In genomic region chr12:13602217-13602616, GRCh38 we compare ENCODE assay signal across 16 cellular contexts.
DNase-seq lines count a peak whose midpoint lies in the region; ATAC-seq, FAIRE-seq and TF ChIP-seq lines count a peak whose summit lies in the region.
"Had no signal": no experiment of that assay in that cellular context is flagged by ENCODE, and none has a peak within 500 bp of the region (broad histone marks: within the 10 kb centered on the region; RNA-seq: fewer than 3 reads in every experiment).

No MANE protein-coding gene starts in this region.

- no peak for DNase-seq in right lobe of liver
- DNase-seq in HepG2 (ENCODE audit: low spot score) = no peak
- DNase-seq in cerebellar cortex (ENCODE audit: low spot score) = peak; percentile 70
- DNase-seq in left ventricle myocardium superior = no peak
- no peak for DNase-seq in GM12891 (ENCODE audit: insufficient read length, low spot score)
- DNase-seq in NOMO-1 treated with dmso at 0.1 percent for 144 hours (lab: John Stamatoyannopoulos, UW; ENCODE audit: unreplicated experiment) = no peak
- no peak for DNase-seq in GM23338 (ENCODE audit: low spot score)
- DNase-seq: ACHN, DND-41, H7, KG1, NCI-H1417, NCI-H1930, RPMI8226 had no signal

- FAIRE-seq in HepG2 (lab: Jason Lieb, UNC) (no peak), GM12891 (lab: Jason Lieb, UNC) (no peak)
- FAIRE-seq: G401.6 had no signal

- ATAC-seq in right lobe of liver = peak; percentile 35 to 57 (median 48)
- no peak for ATAC-seq in HepG2
- peak; percentile 73 for ATAC-seq in left ventricle myocardium superior
- no peak for ATAC-seq in GM23338

- intact Hi-C loops in right lobe of liver (cut with DNase I) = no loop called here
- intact Hi-C loops in HepG2 (cut with micrococcal nuclease; ENCODE audit: unreplicated experiment) = no loop called here
- intact Hi-C loops in left ventricle myocardium superior (cut with micrococcal nuclease) = no loop called here

- no peak overlapping the region for H3K9ac ChIP-seq in HepG2 (ENCODE audit: insufficient read depth, low read depth, low read length)

- in situ Hi-C loops in HepG2 (cut with HindIII; ENCODE audit: extremely low pct_ligation_motif_present, low pct_unique_long_range_greater_than_20kb) = no loop called here

- H3K4me2 ChIP-seq in HepG2 (ENCODE audit: low read depth, low read length) (no peak overlapping the region), GM23338 (no peak overlapping the region)

- peaks cover 7% of the 10 kb centered on the region; the same call in 1 of the 2 replicates for H3K9me2 ChIP-seq in GM23338 (ENCODE audit: insufficient read depth)

- H3K4me3 Mint-ChIP-seq in GM23338 = no peak overlapping the region

- peaks cover 4% of the 10 kb centered on the region for H3K27me3 Mint-ChIP-seq in GM23338 (ENCODE audit: insufficient read depth, low read depth, poor library complexity)

- H3K27ac ChIP-seq in right lobe of liver (no peak overlapping the region), HepG2 (ENCODE audit: extremely low read length, insufficient read depth, low read length) (no peak overlapping the region), GM23338 (ENCODE audit: low read depth) (no peak overlapping the region)
- H3K27ac ChIP-seq: C4-2B had no signal

- TF ChIP-seq EP300 in HepG2 (IDR thresholded peaks at IDR 0.05; ENCODE audit: low read depth in 2 of 2, low read length in 2 of 2) (no peak), HepG2 (CRISPR knock-in tag; IDR thresholded peaks at IDR 0.05; ENCODE audit: borderline replicate concordance) (no peak)

- no peak overlapping the region for H2AFZ ChIP-seq in HepG2 (ENCODE audit: low read length)
- no peak overlapping the region for H2AFZ ChIP-seq in GM23338

- no peak for TF ChIP-seq CTCF in right lobe of liver (IDR thresholded peaks at IDR 0.05)
- no peak for TF ChIP-seq CTCF in HepG2 (CRISPR knock-in tag; IDR thresholded peaks at IDR 0.05)
- TF ChIP-seq CTCF in GM23338 (conservative IDR thresholded peaks at IDR 0.05; ENCODE audit: low read depth in 2 of 2) = no peak

- BruUV-seq in HepG2 (replicated peaks; lab: Mats Ljungman, UMichigan) = no TSS peak

- CTCF ChIA-PET in HepG2 (lab: Yijun Ruan, JAX; ENCODE audit: low intra/inter-chr PET ratio, low total read pairs) = no interaction called here

- H3K79me2 ChIP-seq in HepG2 (ENCODE audit: insufficient read depth, low read length) = no peaks in the 10 kb centered on the region
- H3K79me2 ChIP-seq in GM23338 (replicated peaks; ENCODE audit: insufficient read depth) = no peaks in the 10 kb centered on the region

- TF ChIP-seq RAD21 in HepG2 (CRISPR knock-in tag; IDR thresholded peaks at IDR 0.05) = no peak

- no peaks in the 10 kb centered on the region for H3K4me1 ChIP-seq in right lobe of liver
- no peaks in the 10 kb centered on the region for H3K4me1 ChIP-seq in HepG2 (ENCODE audit: insufficient read depth, low read length)
- no peaks in the 10 kb centered on the region for H3K4me1 ChIP-seq in GM23338 (ENCODE audit: insufficient read depth)

- H4K20me1 ChIP-seq in HepG2 (ENCODE audit: insufficient read depth, low read length) (no peaks in the 10 kb centered on the region), GM23338 (replicated peaks; ENCODE audit: insufficient read depth) (no peaks in the 10 kb centered on the region)

- H3K36me3 ChIP-seq in right lobe of liver = no peaks in the 10 kb centered on the region
- no peaks in the 10 kb centered on the region for H3K36me3 ChIP-seq in HepG2 (replicated peaks in 1 of 2; ENCODE audit: control insufficient read depth in 1 of 2, insufficient read depth in 2 of 2, low read length in 2 of 2)
- no peaks in the 10 kb centered on the region for H3K36me3 ChIP-seq in GM23338 (ENCODE audit: insufficient read depth)

- peaks cover 6% of the 10 kb centered on the region for H3K4me1 Mint-ChIP-seq in GM23338

- H3K27ac Mint-ChIP-seq in GM23338 = no peak overlapping the region

- POLR2A ChIA-PET in HepG2 (lab: Yijun Ruan, JAX) = no interaction called here

- H3K27me3 ChIP-seq in right lobe of liver = no peaks in the 10 kb centered on the region
- no peaks in the 10 kb centered on the region for H3K27me3 ChIP-seq in HepG2 (ENCODE audit: control insufficient read depth in 1 of 2, insufficient read depth in 2 of 2, low read length in 2 of 2)
- no peaks in the 10 kb centered on the region for H3K27me3 ChIP-seq in GM23338 (ENCODE audit: insufficient read depth)

- TF ChIP-seq POLR2A in right lobe of liver (IDR thresholded peaks at IDR 0.05) = no peak
- TF ChIP-seq POLR2A in HepG2 (IDR thresholded peaks at IDR 0.05; ENCODE audit: insufficient read depth in 1 of 2, low read depth in 2 of 2, low read length in 2 of 2) = no peak
- TF ChIP-seq POLR2A in GM12891 (IDR thresholded peaks at IDR 0.05; ENCODE audit: low read depth, low read length) = no peak

- 15% methylated on average over 2 of the region's 2 CpGs for WGBS in right lobe of liver (ENCODE audit: insufficient coverage, low coverage, low lambda C conversion rate, missing lambda C conversion rate)
- 0% methylated on average over 2 of the region's 2 CpGs for WGBS in HepG2 (ENCODE audit: low lambda C conversion rate)

- no peaks in the 10 kb centered on the region; the same call in 2 of the 3 replicates for H3K36me3 Mint-ChIP-seq in GM23338 (ENCODE audit: low read depth)

- H3K9me3 ChIP-seq in right lobe of liver = no peaks in the 10 kb centered on the region
- H3K9me3 ChIP-seq in HepG2 (ENCODE audit: low read length) = peaks cover 8% of the 10 kb centered on the region

- H3K4me3 ChIP-seq in right lobe of liver = no peak overlapping the region
- H3K4me3 ChIP-seq in HepG2 (replicated peaks in 1 of 3; ENCODE audit: insufficient read depth in 1 of 3, low read depth in 2 of 3, low read length in 3 of 3) = no peak overlapping the region
- H3K4me3 ChIP-seq in GM23338 = no peak overlapping the region

- H3K9me3 Mint-ChIP-seq in GM23338 = no peaks in the 10 kb centered on the region

- H3F3A ChIP-seq in GM23338 (replicated peaks; ENCODE audit: low read depth) = no peaks in the 10 kb centered on the region

TF ChIP-seq in HepG2, 621 proteins besides CTCF, POLR2A, EP300 and RAD21 (continues in another document):
- TF ChIP-seq MTA3 (CRISPR knock-in tag; IDR thresholded peaks at IDR 0.05) = no peak
- TF ChIP-seq KLF13 (CRISPR knock-in tag; IDR thresholded peaks at IDR 0.05) = no peak
- TF ChIP-seq ZNF432 (CRISPR knock-in tag; IDR thresholded peaks at IDR 0.05; ENCODE audit: borderline replicate concordance) = no peak
- no peak for TF ChIP-seq CENPX (CRISPR knock-in tag; IDR thresholded peaks at IDR 0.05)
- no peak for TF ChIP-seq KLF12 (CRISPR knock-in tag; IDR thresholded peaks at IDR 0.05; ENCODE audit: borderline replicate concordance)
- no peak for TF ChIP-seq JDP2 (CRISPR knock-in tag; IDR thresholded peaks at IDR 0.05; ENCODE audit: borderline replicate concordance)
- TF ChIP-seq TIGD3 (CRISPR knock-in tag; IDR thresholded peaks at IDR 0.05; ENCODE audit: borderline replicate concordance) = no peak

TF ChIP-seq in GM12891, 5 proteins besides CTCF, POLR2A, EP300 and RAD21:
- no peak for TF ChIP-seq POLR2AphosphoS5 (IDR thresholded peaks at IDR 0.05; ENCODE audit: low read depth, low read length)
- no peak for TF ChIP-seq POU2F2 (IDR thresholded peaks at IDR 0.05; ENCODE audit: low read depth, low read length)
- no peak for TF ChIP-seq TAF1 (IDR thresholded peaks at IDR 0.05; ENCODE audit: low read depth, low read length)
- TF ChIP-seq SPI1 (IDR thresholded peaks at IDR 0.05; ENCODE audit: low read depth, low read length) = no peak
TF ChIP-seq in GM12891: peak in this region for 0.

TF ChIP-seq in GM23338, 12 proteins besides CTCF, POLR2A, EP300 and RAD21:
- TF ChIP-seq EZH2phosphoT487 (IDR thresholded peaks at IDR 0.05; ENCODE audit: unreplicated experiment) = no peak
- no peak for TF ChIP-seq NANOG (IDR thresholded peaks at IDR 0.05; ENCODE audit: borderline replicate concordance)
- TF ChIP-seq ZNF331 (CRISPR knock-in tag; IDR thresholded peaks at IDR 0.05; ENCODE audit: low read depth) = no peak
TF ChIP-seq in GM23338: peak in this region for 0.

Comparison
In these comparisons a context has a peak if more than half of its experiments do, and no peak if none do; other contexts are left out.
1. ATAC-seq: peak in right lobe of liver (4 of 4) and left ventricle myocardium superior (single experiment); none in HepG2 (single experiment) and GM23338 (single experiment).